Comparison of ENCODE assay signal across 9 cellular contexts in the genomic region with DNA sequence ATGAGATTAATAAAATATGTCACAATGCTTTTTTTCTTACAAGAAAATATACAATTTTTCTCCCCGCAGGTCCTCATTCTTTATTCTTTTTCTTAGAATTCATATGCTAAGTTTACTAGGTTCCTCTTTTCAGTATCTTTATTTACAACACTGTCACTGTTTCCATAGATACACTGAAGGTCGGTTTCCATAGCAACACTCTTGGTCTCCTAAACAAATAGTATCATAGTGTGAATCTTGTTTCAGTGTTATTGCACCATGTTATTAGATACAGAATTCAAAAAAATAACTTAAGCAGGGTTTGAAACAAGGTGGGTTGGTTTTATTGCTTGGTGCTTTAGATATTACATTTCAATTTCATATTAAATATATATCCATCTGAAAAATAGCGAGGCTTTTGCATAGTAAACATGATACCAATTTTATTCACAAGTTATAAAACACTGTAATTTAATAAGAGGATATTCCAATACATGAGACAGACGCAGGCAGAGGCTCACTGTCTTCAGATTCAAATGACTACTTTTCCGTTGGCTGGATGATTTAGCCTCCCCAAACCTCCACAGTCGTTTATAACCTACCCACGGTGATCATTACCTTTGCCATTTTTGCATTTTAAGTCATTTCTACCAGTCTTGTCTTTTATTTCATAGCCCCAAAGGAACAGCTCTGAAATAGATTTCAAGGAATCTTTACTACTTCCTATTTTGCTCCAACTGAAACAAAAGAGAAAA.
DNase-seq lines count a peak whose midpoint lies in the region; ATAC-seq and TF ChIP-seq lines count a peak whose summit lies in the region.
"Had no signal": no experiment of that assay in that cellular context is flagged by ENCODE, and none has a peak within 500 bp of the region (broad histone marks: within the 10 kb centered on the region; RNA-seq: fewer than 3 reads in every experiment).

No MANE protein-coding gene starts in this region.

- no peak overlapping the region for H3K4ac ChIP-seq in trophoblast cell (ENCODE audit: low read depth, low read length)

- DNase-seq in DMS153 treated with DMSO at 0.1 percent for 48 hours (lab: John Stamatoyannopoulos, UW; ENCODE audit: unreplicated experiment) = peak; percentile 9
- no peak for DNase-seq in RWPE2 (ENCODE audit: low spot score)
- peak; percentile 69 to 99 for DNase-seq in trophoblast cell
- DNase-seq in nephron progenitor cell = no peak
- no peak for DNase-seq in substantia nigra (lab: John Stamatoyannopoulos, UW)

- no peak overlapping the region for H3K27ac Mint-ChIP-seq in nephron progenitor cell

- H2BK120ac ChIP-seq in trophoblast cell (ENCODE audit: insufficient read depth, low read length, poor library complexity) = no peak overlapping the region

- no peak overlapping the region for H2AK5ac ChIP-seq in trophoblast cell (ENCODE audit: low read length)

- H3K4me3 Mint-ChIP-seq in nephron progenitor cell = no peak overlapping the region

- H3K27me3 ChIP-seq in RWPE2 (ENCODE audit: insufficient read depth, poor library complexity, severe bottlenecking) (no peaks in the 10 kb centered on the region), trophoblast cell (ENCODE audit: insufficient read depth, low read length) (no peaks in the 10 kb centered on the region)

- peaks cover 1% of the 10 kb centered on the region for H3K79me1 ChIP-seq in trophoblast cell (ENCODE audit: low read length)

- H3K27me3 Mint-ChIP-seq in nephron progenitor cell (ENCODE audit: low read depth, poor library complexity) = no peaks in the 10 kb centered on the region

- no peak overlapping the region for H3K9ac ChIP-seq in trophoblast cell (ENCODE audit: low read length)

- H3K23ac ChIP-seq in trophoblast cell (ENCODE audit: low read length) = no peak overlapping the region

- H2AFZ ChIP-seq in trophoblast cell (ENCODE audit: insufficient read depth, low read length, poor library complexity) = no peak overlapping the region
- H2AFZ ChIP-seq: PC-9 had no signal

- H3K36me3 ChIP-seq in RWPE2 (ENCODE audit: low read depth) (no peaks in the 10 kb centered on the region), trophoblast cell (ENCODE audit: control insufficient read depth in 1 of 2, insufficient read depth in 2 of 2, low read length in 2 of 2) (no peaks in the 10 kb centered on the region)

- H3K4me2 ChIP-seq in trophoblast cell (ENCODE audit: low read length) = no peak overlapping the region
- H3K4me2 ChIP-seq: PC-9 had no signal

- no peak for TF ChIP-seq CTCF in RWPE2 (IDR thresholded peaks at IDR 0.05; ENCODE audit: poor library complexity, severe bottlenecking)
- TF ChIP-seq CTCF in nephron progenitor cell (IDR thresholded peaks at IDR 0.05) = no peak

- no peak overlapping the region for H3K18ac ChIP-seq in trophoblast cell (ENCODE audit: low read length)

- H4K91ac ChIP-seq in trophoblast cell (ENCODE audit: low read depth, low read length) = no peak overlapping the region

- H3K9me3 Mint-ChIP-seq in nephron progenitor cell = no peaks in the 10 kb centered on the region

- H3K36me3 Mint-ChIP-seq in nephron progenitor cell (ENCODE audit: low read depth) = no peaks in the 10 kb centered on the region

- H3K4me3 ChIP-seq in RWPE2 (ENCODE audit: severe bottlenecking) (no peak overlapping the region), trophoblast cell (ENCODE audit: low read depth, low read length) (no peak overlapping the region)
- H3K4me3 ChIP-seq: PC-9 had no signal

- peaks cover 22% of the 10 kb centered on the region for H3K4me1 ChIP-seq in RWPE2 (ENCODE audit: insufficient read depth, poor library complexity, severe bottlenecking)
- peaks cover 0 to 2% of the 10 kb centered on the region in 2 experiments for H3K4me1 ChIP-seq in trophoblast cell (ENCODE audit: control insufficient read depth in 1 of 2, insufficient read depth in 2 of 2, low read length in 2 of 2)

- no peaks in the 10 kb centered on the region for H3K9me3 ChIP-seq in RWPE2 (ENCODE audit: severe bottlenecking)
- no peaks in the 10 kb centered on the region for H3K9me3 ChIP-seq in trophoblast cell (ENCODE audit: insufficient read depth, low read depth, low read length)

- H2BK5ac ChIP-seq in trophoblast cell (ENCODE audit: low read depth, low read length, poor library complexity) = no peak overlapping the region

- no peak overlapping the region for H3K14ac ChIP-seq in trophoblast cell (ENCODE audit: low read length)

- WGBS in trophoblast cell (ENCODE audit: extremely low coverage, insufficient coverage, insufficient read length) = no CpG with 5 or more reads among the region's 7 CpGs

- peaks cover 38% of the 10 kb centered on the region for H3K4me1 Mint-ChIP-seq in nephron progenitor cell

- no peak overlapping the region for H4K8ac ChIP-seq in trophoblast cell (ENCODE audit: low read depth, low read length)

- H3K79me2 ChIP-seq in trophoblast cell (ENCODE audit: control insufficient read depth, insufficient read depth, low read length, poor library complexity) = no peaks in the 10 kb centered on the region

- no peak overlapping the region for H4K12ac ChIP-seq in trophoblast cell (ENCODE audit: low read depth, low read length)

- H3K27ac ChIP-seq in RWPE2 (ENCODE audit: poor library complexity, severe bottlenecking) (no peak overlapping the region), trophoblast cell (ENCODE audit: low read depth, low read length) (no peak overlapping the region), substantia nigra (ENCODE audit: low read depth, low read length, poor library complexity, severe bottlenecking) (no peak overlapping the region)
- H3K27ac ChIP-seq: PC-9 had no signal

- ATAC-seq in GM19397 (IDR thresholded peaks at IDR 0.05; ENCODE audit: unreplicated experiment) = peak; percentile 45
- peak; percentile 65 for ATAC-seq in HG03432 (IDR thresholded peaks at IDR 0.05; ENCODE audit: unreplicated experiment)
- 0 out of 3 replicates have a peak, but pooled peaks have one; percentile 29 for ATAC-seq in RWPE2 (ENCODE audit: low read depth)
- peak; percentile 49 for ATAC-seq in esophagus mucosa

- no peak overlapping the region for H2BK12ac ChIP-seq in trophoblast cell (ENCODE audit: low read length)

Comparison
In these comparisons a context has a peak if more than half of its experiments do, and no peak if none do; other contexts are left out.
1. DNase-seq: peak in DMS153 treated with DMSO at 0.1 percent for 48 hours (single experiment) and trophoblast cell (2 of 2); none in RWPE2 (single experiment), nephron progenitor cell (single experiment) and substantia nigra (0 of 49).
2. Peak in every context shown above with its lines, with median percentiles within 50 percentile points of each other: ATAC-seq.